7 cellular contexts compared by ENCODE assay signal in genomic region chr13:85603735-85604134, GRCh38.
"Had no signal": no experiment of that assay in that cellular context is flagged by ENCODE, and none has a peak within 500 bp of the region (broad histone marks: within the 10 kb centered on the region; RNA-seq: fewer than 3 reads in every experiment).

No MANE protein-coding gene starts in this region.

- DNase-seq: GM23248, GOT3, H7, KBM-7 had no signal

- H3K36me3 ChIP-seq: HAP-1 had no signal

- H3K4me3 ChIP-seq: GM23248, HAP-1 had no signal

- H3K9me3 ChIP-seq: HAP-1 had no signal

- ATAC-seq: HCT116, HepG2 had no signal

- H3K4me1 ChIP-seq: HAP-1 had no signal
